23 cellular contexts compared by ENCODE assay signal in the genomic region with DNA sequence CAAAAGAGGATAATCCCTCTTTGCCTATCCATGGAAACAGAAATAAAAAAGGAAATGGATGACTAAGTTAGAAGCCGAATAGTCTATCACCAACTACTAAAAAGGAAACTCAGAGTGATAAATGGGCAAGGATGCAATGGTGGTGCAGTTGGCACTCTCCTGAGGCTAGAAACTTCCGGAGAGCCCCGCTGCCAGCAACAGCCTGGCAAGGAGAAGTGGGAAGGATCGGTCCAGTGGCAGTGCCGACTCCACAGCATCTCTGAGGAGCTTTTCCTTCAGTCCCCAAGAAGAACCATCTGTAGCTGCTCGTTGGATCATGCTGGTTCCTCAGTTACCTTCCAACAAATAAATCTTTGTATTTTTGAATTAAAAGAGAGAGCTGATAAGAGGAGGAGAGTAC.
"Had no signal": no experiment of that assay in that cellular context is flagged by ENCODE, and none has a peak within 500 bp of the region (broad histone marks: within the 10 kb centered on the region; RNA-seq: fewer than 3 reads in every experiment).

No MANE protein-coding gene starts in this region.

- H3K4me2 ChIP-seq: hepatocyte had no signal

- H3K4me1 ChIP-seq: gastroesophageal sphincter, uterus had no signal

- H3K4me3 ChIP-seq: coronary artery, gastroesophageal sphincter, hepatocyte, uterus had no signal

- H3K36me3 Mint-ChIP-seq: naive B cell, type B pancreatic cell had no signal

- H3K9me3 Mint-ChIP-seq: activated B cell treated with CpG ODN at 0.5 μM for 24 hours; activated T-cell treated with anti-CD3 and anti-CD28 coated beads, Interleukin-2, amount 50 U/mL, for 72 hours; effector memory CD8-positive, alpha-beta T cell; naive B cell; stimulated activated naive CD8-positive, alpha-beta T cell treated with anti-CD3 and anti-CD28 coated beads, Interleukin-15, Interleukin-2, amounts not matched to agents 100 ng/mL and 50 ng/mL, for 24 hours; T-helper 2 cell treated with Interferon-gamma antibody and Interleukin-4, amounts not matched to agents 5 μg/mL and 100 μg/mL, for 36 hours; type B pancreatic cell had no signal

- ATAC-seq: activated T-cell treated with anti-CD3 and anti-CD28 coated beads, Interleukin-2, amount 50 U/mL, for 72 hours; effector memory CD8-positive, alpha-beta T cell; gastroesophageal sphincter; left cardiac atrium; left ventricle myocardium superior; right cardiac atrium had no signal

- H3K4me3 Mint-ChIP-seq: activated B cell treated with CpG ODN at 0.5 μM for 24 hours; activated naive CD8-positive, alpha-beta T cell; activated T-cell treated with anti-CD3 and anti-CD28 coated beads, Interleukin-2, amount 50 U/mL, for 72 hours; naive B cell; stimulated activated naive CD8-positive, alpha-beta T cell treated with anti-CD3 and anti-CD28 coated beads, Interleukin-15, Interleukin-2, amounts not matched to agents 100 ng/mL and 50 ng/mL, for 24 hours; T-helper 2 cell treated with Interferon-gamma antibody and Interleukin-4, amounts not matched to agents 5 μg/mL and 100 μg/mL, for 36 hours; type B pancreatic cell had no signal

- H3K27me3 ChIP-seq: brain microvascular endothelial cell, gastroesophageal sphincter, hepatocyte, uterus had no signal

- H3K79me2 ChIP-seq: hepatocyte had no signal

- H3K36me3 ChIP-seq: brain microvascular endothelial cell, gastroesophageal sphincter, uterus had no signal

- DNase-seq: activated B cell treated with CpG ODN at 0.5 μM for 24 hours; activated CD4-positive, alpha-beta T cell treated with anti-CD3 and anti-CD28 coated beads, Interleukin-2, amount 50 U/mL, for 4 hours; activated effector memory CD4-positive, alpha-beta T cell treated with Interleukin-2 at 50 U/mL for 16 hours; activated naive CD4-positive, alpha-beta T cell treated with Interleukin-2 at 50 U/mL for 16 hours; activated T-cell treated with anti-CD3 and anti-CD28 coated beads for 4 hours; activated T-cell treated with anti-CD3 and anti-CD28 coated beads, Interleukin-2, amount 50 U/mL, for 72 hours; brain microvascular endothelial cell; effector memory CD8-positive, alpha-beta T cell; left cardiac atrium; left ventricle myocardium superior; mammary epithelial cell; naive B cell; right cardiac atrium; stimulated activated CD4-positive, alpha-beta T cell treated with anti-CD3 and anti-CD28 coated beads, Interleukin-2, amount 100 ng/mL, for 48 hours; SW 1271; uterus had no signal

- H3K27ac Mint-ChIP-seq: activated B cell treated with CpG ODN at 0.5 μM for 24 hours; activated naive CD8-positive, alpha-beta T cell; activated T-cell treated with anti-CD3 and anti-CD28 coated beads, Interleukin-2, amount 50 U/mL, for 72 hours; naive B cell; stimulated activated naive CD8-positive, alpha-beta T cell treated with anti-CD3 and anti-CD28 coated beads, Interleukin-15, Interleukin-2, amounts not matched to agents 100 ng/mL and 50 ng/mL, for 24 hours; T-helper 2 cell treated with Interferon-gamma antibody and Interleukin-4, amounts not matched to agents 5 μg/mL and 100 μg/mL, for 36 hours; type B pancreatic cell had no signal

- H3K4me1 Mint-ChIP-seq: activated B cell treated with CpG ODN at 0.5 μM for 24 hours, naive B cell had no signal

- H3K27me3 Mint-ChIP-seq: activated naive CD8-positive, alpha-beta T cell; effector memory CD8-positive, alpha-beta T cell; stimulated activated naive CD8-positive, alpha-beta T cell treated with anti-CD3 and anti-CD28 coated beads, Interleukin-15, Interleukin-2, amounts not matched to agents 100 ng/mL and 50 ng/mL, for 24 hours; type B pancreatic cell had no signal

- H3K9me3 ChIP-seq: gastroesophageal sphincter, uterus had no signal

- H3K27ac ChIP-seq: brain microvascular endothelial cell, coronary artery, gastroesophageal sphincter, hepatocyte, uterus had no signal

- H2AFZ ChIP-seq: hepatocyte had no signal
